Comparison of ENCODE assay signal across 8 cellular contexts in the genomic region with DNA sequence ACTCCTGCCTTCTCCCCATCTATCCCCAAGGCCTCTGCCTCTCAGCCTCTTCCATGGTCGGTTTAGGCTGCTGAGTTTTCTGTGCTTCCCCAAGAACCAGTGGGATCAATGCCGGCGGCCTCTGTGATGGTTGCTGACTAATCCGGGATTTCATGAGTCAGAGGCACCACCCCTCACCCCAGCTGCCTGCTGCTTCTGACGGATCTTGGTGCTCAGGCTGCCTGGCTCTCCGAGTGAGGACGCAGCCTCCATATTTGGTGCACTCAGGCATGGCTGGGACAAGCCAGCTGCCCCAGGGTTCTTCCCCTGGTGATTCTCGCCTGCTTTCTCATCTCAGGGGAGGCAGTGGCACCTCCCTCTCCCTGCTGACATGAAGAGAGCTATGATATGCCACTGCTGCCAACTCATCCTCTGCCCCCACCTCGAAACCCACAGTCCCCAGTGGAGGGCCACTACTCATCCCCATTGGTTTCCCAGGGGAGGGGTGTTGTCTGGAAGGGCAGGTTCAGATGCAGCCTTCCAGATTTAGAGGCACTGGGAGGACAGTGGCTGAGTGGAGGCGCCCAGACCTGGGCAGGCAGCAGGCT. TPM values are rescaled to one million over a fixed set of nuclear protein-coding genes. Genes with fewer than 3 reads are reported as not detected.
DNase-seq lines count a peak whose midpoint lies in the region; ATAC-seq and TF ChIP-seq lines count a peak whose summit lies in the region.

No MANE protein-coding gene starts in this region.

- dilution Hi-C loops in IMR-90 (cut with HindIII; ENCODE audit: low sequenced_read_pairs, unreplicated experiment) = no loop called here

- peak overlapping the region; percentile 91 for H2BK20ac ChIP-seq in IMR-90 (ENCODE audit: low read depth, low read length)

- H3K79me1 ChIP-seq in IMR-90 (ENCODE audit: low read depth in 1 of 2, low read length in 2 of 2) = peaks cover 20 to 57% of the 10 kb centered on the region in 2 experiments

- H3K27me3 ChIP-seq in CD4-positive, alpha-beta T cell (ENCODE audit: control insufficient read depth, insufficient read depth, low read length) = no peaks in the 10 kb centered on the region
- no peaks in the 10 kb centered on the region for H3K27me3 ChIP-seq in IMR-90 (ENCODE audit: control insufficient read depth, insufficient read depth, low read length)

- peaks cover 26% of the 10 kb centered on the region for H3K4me1 Mint-ChIP-seq in CD4-positive, alpha-beta T cell (ENCODE audit: low read depth)

- H3K4me3 ChIP-seq in IMR-90 (ENCODE audit: insufficient read depth, low read depth, low read length) (no peak overlapping the region), astrocyte of the cerebellum (ENCODE audit: low read depth, low read length) (no peak overlapping the region), lower leg skin (ENCODE audit: low read depth, poor library complexity, severe bottlenecking) (no peak overlapping the region)

- TF ChIP-seq POLR2A in IMR-90 (IDR thresholded peaks at IDR 0.05; ENCODE audit: low read depth, low read length) (no peak; the same call in 1 of the 2 replicates), lower leg skin (IDR thresholded peaks at IDR 0.05) (no peak)

- WGBS in IMR-90 (ENCODE audit: extremely low coverage in 2 of 2, insufficient read length in 1 of 2), 2 experiments = 13% methylated on average over 8 of the region's 10 CpGs; no CpG with 5 or more reads in 1 of the 2 experiments
- 18 to 33% methylated on average over 4 to 9 of the region's 10 CpGs for WGBS in lower leg skin, 2 donors

- H3K9me3 ChIP-seq in CD4-positive, alpha-beta T cell (ENCODE audit: control insufficient read depth, low read length) = no peaks in the 10 kb centered on the region
- H3K9me3 ChIP-seq in IMR-90 (ENCODE audit: control insufficient read depth, insufficient read depth, low read length) = no peaks in the 10 kb centered on the region

- TF ChIP-seq CTCF in CD4-positive, alpha-beta T cell (IDR thresholded peaks at IDR 0.05) = no peak
- no peak; the same call in 1 of the 2 replicates for TF ChIP-seq CTCF in IMR-90 (conservative IDR thresholded peaks at IDR 0.05; ENCODE audit: low read depth, low read length)
- TF ChIP-seq CTCF in astrocyte of the cerebellum (IDR thresholded peaks at IDR 0.05; ENCODE audit: low read depth, low read length, missing control alignments) = no peak
- TF ChIP-seq CTCF in lower leg skin (IDR thresholded peaks at IDR 0.05) = no peak

- H3K36me3 Mint-ChIP-seq in CD4-positive, alpha-beta T cell (ENCODE audit: low read depth) = peaks cover 22% of the 10 kb centered on the region

- H3K4me2 ChIP-seq in IMR-90 (ENCODE audit: low read depth, low read length) = peak overlapping the region; percentile 29

- H3K27ac Mint-ChIP-seq in CD4-positive, alpha-beta T cell = peak overlapping the region; percentile 68

- in situ Hi-C loops in IMR-90 (cut with MboI; ENCODE audit: low sequenced_read_pairs) = no loop called here
- in situ Hi-C loops in astrocyte of the cerebellum (cut with HindIII; ENCODE audit: low sequenced_read_pairs) = no loop called here

- peak overlapping the region; percentile 98 for H2AK9ac ChIP-seq in IMR-90 (replicated peaks; ENCODE audit: low read depth, low read length, poor library complexity)

- H3K4me3 Mint-ChIP-seq in CD4-positive, alpha-beta T cell = peak overlapping the region; percentile 54

- H3K36me3 ChIP-seq in IMR-90 (ENCODE audit: control insufficient read depth, insufficient read depth, low read length) = peaks cover 24% of the 10 kb centered on the region; the same call in 1 of the 2 replicates

- TF ChIP-seq RAD21 in IMR-90 (IDR thresholded peaks at IDR 0.05; ENCODE audit: low read length) = no peak

- H3K27ac ChIP-seq in CD4-positive, alpha-beta T cell (ENCODE audit: low read depth, low read length) = no peak overlapping the region
- H3K27ac ChIP-seq in IMR-90 (ENCODE audit: insufficient read depth, low read length) = peak overlapping the region; percentile 85

- peaks cover 9% of the 10 kb centered on the region for H4K20me1 ChIP-seq in IMR-90 (ENCODE audit: insufficient read depth, low read length)

- H3K9me3 Mint-ChIP-seq in CD4-positive, alpha-beta T cell = no peaks in the 10 kb centered on the region

- POLR2A ChIA-PET in CD4-positive, alpha-beta T cell (lab: Charles Lee) = no interaction called here
- POLR2A ChIA-PET in IMR-90 (lab: Charles Lee; ENCODE audit: unreplicated experiment) = no interaction called here

- intact Hi-C loops in CD4-positive, alpha-beta T cell (cut with DNase I, micrococcal nuclease) = no loop called here
- intact Hi-C loops in IMR-90 (cut with micrococcal nuclease) = no loop called here
- intact Hi-C loops in lower leg skin (cut with DNase I; ENCODE audit: low total_unique reads) = no loop called here

- H3K14ac ChIP-seq in IMR-90 (replicated peaks; ENCODE audit: low read depth, low read length) = peak overlapping the region; percentile 86

- H4K8ac ChIP-seq in IMR-90 (ENCODE audit: low read depth in 2 of 2, low read length in 2 of 2) = peak overlapping the region; percentile 65 to 94

- BruUV-seq in IMR-90 (replicated peaks; lab: Mats Ljungman, UMichigan) = no TSS peak

- H2AFZ ChIP-seq in IMR-90 (replicated peaks; ENCODE audit: low read length, poor library complexity) = peak overlapping the region; percentile 93

- H3K27me3 Mint-ChIP-seq in CD4-positive, alpha-beta T cell = no peaks in the 10 kb centered on the region

- peak overlapping the region; percentile 80 for H4K5ac ChIP-seq in IMR-90 (ENCODE audit: low read depth, low read length)

- H2BK5ac ChIP-seq in IMR-90 (ENCODE audit: low read depth, low read length, poor library complexity, severe bottlenecking) = peak overlapping the region; percentile 87

- no peak for ATAC-seq in CD4-positive, alpha-beta T cell (ENCODE audit: poor library complexity)
- ATAC-seq in IMR-90 (ENCODE audit: low read depth) (peak; percentile 54), GM18520 (IDR thresholded peaks at IDR 0.05; ENCODE audit: unreplicated experiment) (no peak)

- DNase-seq in CD4-positive, alpha-beta T cell = no peak
- DNase-seq in IMR-90 = peak; percentile 97
- DNase-seq in astrocyte of the cerebellum (ENCODE audit: low read depth) = peak; percentile 94
- DNase-seq in lower leg skin (ENCODE audit: low spot score in 2 of 2) = peak; percentile 81 to 94
- no peak for DNase-seq in NCI-H1417 (lab: John Stamatoyannopoulos, UW)
- no peak for DNase-seq in NCI-H2029 (lab: John Stamatoyannopoulos, UW)
- no peak for DNase-seq in NCI-H1694 (lab: John Stamatoyannopoulos, UW)

- peak overlapping the region; percentile 95 for H3K4ac ChIP-seq in IMR-90 (ENCODE audit: low read depth, low read length)

- peak overlapping the region; percentile 95 for H4K91ac ChIP-seq in IMR-90 (ENCODE audit: insufficient read depth, low read depth, low read length)

- peak overlapping the region; percentile 90; the same call in 2 of the 3 replicates for H2BK15ac ChIP-seq in IMR-90 (ENCODE audit: low read depth, low read length)

- H3K56ac ChIP-seq in IMR-90 (ENCODE audit: extremely low read depth, insufficient read depth, low read length) = peak overlapping the region; percentile 84

- peak overlapping the region; percentile 78 for H3K18ac ChIP-seq in IMR-90 (ENCODE audit: low read depth, low read length)

- CTCF ChIA-PET in CD4-positive, alpha-beta T cell (lab: Charles Lee) = interaction anchor here (1.5 kb wide), 1 partner anchor 12 kb away, joined by 6 read pairs; no protein-coding TSS in a partner anchor
- CTCF ChIA-PET in IMR-90 (lab: Yijun Ruan, JAX) = interaction anchor here (0.9 to 1.1 kb wide), 2 partner anchors 19 to 153 kb away, joined by 3 read pairs; no protein-coding TSS in a partner anchor

- peak overlapping the region; percentile 92 for H2BK120ac ChIP-seq in IMR-90 (ENCODE audit: low read depth, low read length)

- H3K4me1 ChIP-seq in IMR-90 (ENCODE audit: control insufficient read depth, insufficient read depth, low read length) = peaks cover 15% of the 10 kb centered on the region

- H3K23ac ChIP-seq in IMR-90 (ENCODE audit: low read depth, low read length) = peak overlapping the region; percentile 88

- peak overlapping the region; percentile 90 for H2AK5ac ChIP-seq in IMR-90 (ENCODE audit: low read depth, low read length)

- peaks cover 6% of the 10 kb centered on the region for H3K9me1 ChIP-seq in IMR-90 (ENCODE audit: insufficient read depth, low read length)

- H3K9ac ChIP-seq in IMR-90 (ENCODE audit: low read depth, low read length) = no peak overlapping the region

TF ChIP-seq in IMR-90, 13 proteins besides CTCF, POLR2A, EP300 and RAD21 (continues in another document):
- TF ChIP-seq MXI1 (IDR thresholded peaks at IDR 0.05; ENCODE audit: borderline replicate concordance, low read depth, low read length) = peak; percentile 61; the same call in 1 of the 2 replicates

RNA-seq across cellular contexts. Expression of a gene that starts 3.3 kb away (rescaled TPM):
- total RNA-seq in CD4-positive, alpha-beta T cell = 10 to 100 TPM; 60.9 to 66.9 TPM
- 25.0 and 28.7 TPM in 2 replicates for total RNA-seq in IMR-90 (2012; rRNA removed)
- polyA plus RNA-seq in IMR-90 (2012; rRNA removed) = 49.8 and 55.1 TPM in 2 replicates
- polyA plus RNA-seq in IMR-90 (2012; cell fraction: cytosol; rRNA removed) = 54.5 and 68.5 TPM in 2 replicates
- polyA plus RNA-seq in IMR-90 (2012; cell fraction: nucleus; rRNA removed; ENCODE audit: low replicate concordance) = 89.2 and 183 TPM in 2 replicates
- total RNA-seq in lower leg skin = 10 to 100 TPM; 57.7 to 81.0 (median 61.8) TPM

RNA-seq across cellular contexts. Expression of a gene that starts 6.2 kb away (rescaled TPM):
- 1 to 10 TPM; 6.5 to 6.8 TPM for total RNA-seq in CD4-positive, alpha-beta T cell
- 2.3 and 2.5 TPM in 2 replicates for total RNA-seq in IMR-90 (2012; rRNA removed)
- polyA plus RNA-seq in IMR-90 (2012; rRNA removed) = 8.7 and 9.8 TPM in 2 replicates
- 4.2 and 5.1 TPM in 2 replicates for polyA plus RNA-seq in IMR-90 (2012; cell fraction: cytosol; rRNA removed)
- 45.6 and 69.6 TPM in 2 replicates for polyA plus RNA-seq in IMR-90 (2012; cell fraction: nucleus; rRNA removed; ENCODE audit: low replicate concordance)
- 10 to 100 TPM in 1 of 4 donors, 1 to 10 TPM in 3; 6.6 to 13.7 (median 7.9) TPM for total RNA-seq in lower leg skin

RNA-seq across cellular contexts. Expression of a gene that starts 13.2 kb away (rescaled TPM):
- total RNA-seq in CD4-positive, alpha-beta T cell = under 1 TPM; 0.17 to 0.19 TPM
- total RNA-seq in IMR-90 (2012; rRNA removed) (3.3 and 3.4 TPM in 2 replicates), lower leg skin (10 to 100 TPM in 2 of 4 donors, 1 to 10 TPM in 2; 5.7 to 25.6 (median 13.7) TPM)
- 4.9 and 6.4 TPM in 2 replicates for polyA plus RNA-seq in IMR-90 (2012; rRNA removed)
- polyA plus RNA-seq in IMR-90 (2012; cell fraction: cytosol; rRNA removed) = 3.1 and 4.5 TPM in 2 replicates
- polyA plus RNA-seq in IMR-90 (2012; cell fraction: nucleus; rRNA removed; ENCODE audit: low replicate concordance) = 3.0 and 9.5 TPM in 2 replicates

RNA-seq across cellular contexts. Expression of a gene that starts 29.6 kb away (rescaled TPM):
- total RNA-seq in CD4-positive, alpha-beta T cell = not detected
- total RNA-seq in IMR-90 (2012; rRNA removed) (not detected in 2 replicates), lower leg skin (10 to 100 TPM; 10.1 to 14.7 (median 12.1) TPM)
- polyA plus RNA-seq in IMR-90 (2012; rRNA removed) = not detected in 2 replicates
- not detected in 2 replicates for polyA plus RNA-seq in IMR-90 (2012; cell fraction: cytosol; rRNA removed)
- 0.09 TPM in 1 of 2 replicates, not detected in the other for polyA plus RNA-seq in IMR-90 (2012; cell fraction: nucleus; rRNA removed; ENCODE audit: low replicate concordance)

RNA-seq across cellular contexts. Expression of a gene that starts 31.0 kb away (rescaled TPM):
- 100 to 1,000 TPM; 344 to 349 TPM for total RNA-seq in CD4-positive, alpha-beta T cell
- total RNA-seq in IMR-90 (2012; rRNA removed) (14.2 and 14.9 TPM in 2 replicates), lower leg skin (100 to 1,000 TPM; 123 to 144 (median 138) TPM)
- 76.4 and 88.2 TPM in 2 replicates for polyA plus RNA-seq in IMR-90 (2012; rRNA removed)
- 66.6 and 114 TPM in 2 replicates for polyA plus RNA-seq in IMR-90 (2012; cell fraction: cytosol; rRNA removed)
- polyA plus RNA-seq in IMR-90 (2012; cell fraction: nucleus; rRNA removed; ENCODE audit: low replicate concordance) = 336 and 1,029 TPM in 2 replicates

Comparison
In these comparisons a context has a peak if more than half of its experiments do, and no peak if none do; other contexts are left out.
1. DNase-seq: peak in IMR-90 (single experiment), astrocyte of the cerebellum (single experiment) and lower leg skin (2 of 2); none in CD4-positive, alpha-beta T cell (0 of 10), NCI-H1417 (0 of 3), NCI-H2029 (single experiment) and NCI-H1694 (single experiment).